In genomic region chr3:4985330-4986174, GRCh38 we compare ENCODE assay signal across 8 cellular contexts.
DNase-seq lines count a peak whose midpoint lies in the region; ATAC-seq and TF ChIP-seq lines count a peak whose summit lies in the region.

No MANE protein-coding gene starts in this region.

- H3K4me3 ChIP-seq in choroid plexus epithelial cell (ENCODE audit: low read depth, low read length) (peak overlapping the region; percentile 4), muscle layer of duodenum (ENCODE audit: low read depth in 1 of 2, low read length in 2 of 2) (peak overlapping the region; percentile 56)

- H3K27me3 ChIP-seq in muscle layer of duodenum (ENCODE audit: low read depth, low read length): no peaks in the 10 kb centered on the region

- peaks cover 20 to 28% of the 10 kb centered on the region in 2 donors for H3K36me3 ChIP-seq in muscle layer of duodenum (ENCODE audit: control insufficient read depth in 1 of 2, insufficient read depth in 2 of 2, low read length in 2 of 2)

- DNase-seq in ELR (ENCODE audit: low read depth) (peak; percentile 79), NCI-H82 treated with DMSO at 0.1 percent for 48 hours (lab: John Stamatoyannopoulos, UW; ENCODE audit: unreplicated experiment) (peak; percentile 3), choroid plexus epithelial cell (ENCODE audit: low read depth) (peak; percentile 80), NCI-H2196 (lab: John Stamatoyannopoulos, UW; ENCODE audit: unreplicated experiment) (no peak)

- H3K4me1 ChIP-seq in muscle layer of duodenum (ENCODE audit: control insufficient read depth in 1 of 2, insufficient read depth in 2 of 2, low read length in 2 of 2): peaks cover 23 to 38% of the 10 kb centered on the region in 2 donors

- no peaks in the 10 kb centered on the region for H3K9me3 ChIP-seq in muscle layer of duodenum (ENCODE audit: control insufficient read depth in 1 of 2, low read length in 2 of 2)

- peak; percentile 2 for TF ChIP-seq CTCF in choroid plexus epithelial cell (conservative IDR thresholded peaks at IDR 0.05; ENCODE audit: low read depth, low read length)

- ATAC-seq in HG03280 (IDR thresholded peaks at IDR 0.05; ENCODE audit: unreplicated experiment): no peak
- no peak for ATAC-seq in GM19023 (IDR thresholded peaks at IDR 0.05; ENCODE audit: unreplicated experiment)
- ATAC-seq in HG03097 (IDR thresholded peaks at IDR 0.05; ENCODE audit: low FRiP score, unreplicated experiment): no peak

- H3K27ac ChIP-seq in muscle layer of duodenum (ENCODE audit: low read length): peak overlapping the region; percentile 96
